ENCODE assay signal across 1 cellular context in genomic region chr7:150993511-150993910, GRCh38.
TF ChIP-seq lines count a peak whose summit lies in the region.

No MANE protein-coding gene starts in this region.

TF ChIP-seq in H1, 55 proteins besides CTCF, POLR2A, EP300 and RAD21:
- TF ChIP-seq E2F6 (IDR thresholded peaks at IDR 0.05) (no peak), HDAC2 (IDR thresholded peaks at IDR 0.05; ENCODE audit: borderline replicate concordance in 1 of 2, low read depth in 2 of 2, low read length in 2 of 2) (no peak), TEAD4 (IDR thresholded peaks at IDR 0.05; ENCODE audit: low read depth, low read length) (no peak), SP2 (IDR thresholded peaks at IDR 0.05; ENCODE audit: low read length) (no peak), CHD2 (IDR thresholded peaks at IDR 0.05; ENCODE audit: low read length) (no peak), CHD1 (IDR thresholded peaks at IDR 0.05; ENCODE audit: low read depth, low read length) (no peak)
